6 cellular contexts compared by ENCODE assay signal in genomic region chr13:53110614-53111013, GRCh38.
"Had no signal": no experiment of that assay in that cellular context is flagged by ENCODE, and none has a peak within 500 bp of the region (broad histone marks: within the 10 kb centered on the region; RNA-seq: fewer than 3 reads in every experiment).

No MANE protein-coding gene starts in this region.

- H3K4me3 Mint-ChIP-seq: GM23338, H9, IgD-negative memory B cell had no signal

- H3K4me1 Mint-ChIP-seq: IgD-negative memory B cell had no signal

- H2AFZ ChIP-seq: GM23338 had no signal

- H3K27ac Mint-ChIP-seq: GM23338, H9 had no signal

- H3K9ac ChIP-seq: KMS-11 had no signal

- DNase-seq: H9, HCEC 1CT, KBM-7 had no signal

- H3K4me3 ChIP-seq: GM23338 had no signal

- H3K4me2 ChIP-seq: GM23338, KMS-11 had no signal

- H3K27ac ChIP-seq: KMS-11 had no signal

- H3K9me3 Mint-ChIP-seq: GM23338, H9 had no signal
